Comparison of ENCODE assay signal across 9 cellular contexts in genomic region chr5:90558344-90559192, GRCh38. TPM values are rescaled to one million over a fixed set of nuclear protein-coding genes. Genes with fewer than 3 reads are reported as not detected.
DNase-seq lines count a peak whose midpoint lies in the region; ATAC-seq, FAIRE-seq and TF ChIP-seq lines count a peak whose summit lies in the region.
"Had no signal": no experiment of that assay in that cellular context is flagged by ENCODE, and none has a peak within 500 bp of the region (broad histone marks: within the 10 kb centered on the region; RNA-seq: fewer than 3 reads in every experiment).

TSS of gene ADGRV1 (plus strand) at chr5:90558797. CDS start at chr5:90558896, 99 bp downstream.

- peaks cover 68% of the 10 kb centered on the region for H3K27me3 Mint-ChIP-seq in activated CD4-positive, alpha-beta T cell treated with anti-CD3 and anti-CD28 coated beads, Interleukin-2, amount 10 ng/mL, durations not matched to agents 7 days and 5 days
- peaks cover 36% of the 10 kb centered on the region for H3K27me3 Mint-ChIP-seq in IgD-negative memory B cell

- H3K27ac ChIP-seq in endothelial cell of umbilical vein (ENCODE audit: insufficient read depth, low read depth, low read length) (no peak within 1 kb of the TSS), mesendoderm (ENCODE audit: low read depth, low read length) (peak within 1 kb of the TSS; percentile 13), tibial nerve (no peak within 1 kb of the TSS)

- H3K4me3 ChIP-seq in endothelial cell of umbilical vein (replicated peaks in 1 of 3; ENCODE audit: insufficient read depth in 1 of 3, low read depth in 1 of 3, low read length in 3 of 3) = peak within 1 kb of the TSS in 2 of 3 experiments; percentile 23 to 37
- H3K4me3 ChIP-seq in mesendoderm (ENCODE audit: low read length) = peak within 1 kb of the TSS; percentile 76
- peak within 1 kb of the TSS; percentile 18 to 50 (median 38) for H3K4me3 ChIP-seq in tibial nerve

- H3K9me3 Mint-ChIP-seq in activated CD4-positive, alpha-beta T cell treated with anti-CD3 and anti-CD28 coated beads, Interleukin-2, amount 10 ng/mL, durations not matched to agents 7 days and 5 days = no peaks in the 10 kb centered on the region
- no peaks in the 10 kb centered on the region for H3K9me3 Mint-ChIP-seq in IgD-negative memory B cell

- no peak for DNase-seq in activated CD4-positive, alpha-beta T cell treated with anti-CD3 and anti-CD28 coated beads, Interleukin-2, amount 10 ng/mL, durations not matched to agents 7 days and 5 days
- no peak for DNase-seq in activated CD4-positive, alpha-beta T cell treated with anti-CD3 and anti-CD28 coated beads for 4 hours
- DNase-seq in SK-N-DZ (ENCODE audit: low spot score) (peak; percentile 98), endothelial cell of umbilical vein (ENCODE audit: low read depth, low spot score) (peak; percentile 12), mesendoderm (peak; percentile 100), tibial nerve (ENCODE audit: low spot score in 2 of 2) (peak in 1 of 2 donors; percentile 8)
- DNase-seq: DND-41 had no signal

- peak within 1 kb of the TSS; percentile 10 for H2BK120ac ChIP-seq in mesendoderm (ENCODE audit: low read depth, low read length)

- FAIRE-seq in endothelial cell of umbilical vein (lab: Jason Lieb, UNC) = no peak

- H3K4me1 Mint-ChIP-seq in activated CD4-positive, alpha-beta T cell treated with anti-CD3 and anti-CD28 coated beads, Interleukin-2, amount 10 ng/mL, durations not matched to agents 7 days and 5 days = peaks cover 8% of the 10 kb centered on the region
- peaks cover 4 to 9% (median 4%) of the 10 kb centered on the region in 3 donors for H3K4me1 Mint-ChIP-seq in IgD-negative memory B cell

- H3K36me3 ChIP-seq in endothelial cell of umbilical vein (ENCODE audit: control insufficient read depth in 2 of 2, extremely low read depth in 1 of 2, insufficient read depth in 2 of 2, low read length in 2 of 2) = no peaks in the 10 kb centered on the region
- H3K36me3 ChIP-seq in mesendoderm (ENCODE audit: control insufficient read depth, insufficient read depth, low read length) = no peaks in the 10 kb centered on the region
- no peaks in the 10 kb centered on the region for H3K36me3 ChIP-seq in tibial nerve

- no peaks in the 10 kb centered on the region for H4K20me1 ChIP-seq in endothelial cell of umbilical vein (replicated peaks; ENCODE audit: control insufficient read depth, extremely low read depth, insufficient read depth, low read length)

- H3K9me3 ChIP-seq in endothelial cell of umbilical vein (replicated peaks; ENCODE audit: control insufficient read depth, insufficient read depth, low read length) (no peaks in the 10 kb centered on the region), tibial nerve (no peaks in the 10 kb centered on the region)

- CTCF ChIA-PET in activated CD4-positive, alpha-beta T cell treated with anti-CD3 and anti-CD28 coated beads, Interleukin-2, amount 10 ng/mL, durations not matched to agents 7 days and 5 days (lab: Charles Lee) = no interaction called here
- CTCF ChIA-PET in endothelial cell of umbilical vein (lab: Charles Lee) = no interaction called here

- no peak within 1 kb of the TSS for H3K18ac ChIP-seq in mesendoderm (ENCODE audit: low read length)

- WGBS in mesendoderm (ENCODE audit: extremely low coverage, insufficient coverage, low lambda C conversion rate) = no CpG with 5 or more reads among the region's 60 CpGs
- WGBS in tibial nerve, 2 donors = 1 to 2% methylated on average over 57 to 60 of the region's 60 CpGs

- no peak within 1 kb of the TSS for H4K8ac ChIP-seq in mesendoderm (ENCODE audit: low read depth, low read length)

- TF ChIP-seq POLR2A in endothelial cell of umbilical vein (IDR thresholded peaks at IDR 0.05; ENCODE audit: low read depth, low read length) (no peak), tibial nerve (IDR thresholded peaks at IDR 0.05) (no peak)

- H2BK15ac ChIP-seq in mesendoderm (replicated peaks; ENCODE audit: low read depth) = peak within 1 kb of the TSS; percentile 27

- H3K79me1 ChIP-seq in mesendoderm (ENCODE audit: low read length) = no peaks in the 10 kb centered on the region

- no peak within 1 kb of the TSS for H2AK5ac ChIP-seq in mesendoderm (ENCODE audit: low read length)

- H3K23ac ChIP-seq in mesendoderm (ENCODE audit: low read length) = no peak within 1 kb of the TSS

- H3K36me3 Mint-ChIP-seq in activated CD4-positive, alpha-beta T cell treated with anti-CD3 and anti-CD28 coated beads, Interleukin-2, amount 10 ng/mL, durations not matched to agents 7 days and 5 days (ENCODE audit: low read depth) = no peaks in the 10 kb centered on the region
- H3K36me3 Mint-ChIP-seq in IgD-negative memory B cell = peaks cover 2% of the 10 kb centered on the region

- H3K4me2 ChIP-seq in endothelial cell of umbilical vein (ENCODE audit: insufficient read depth, low read length) (peak within 1 kb of the TSS; percentile 68), mesendoderm (ENCODE audit: low read length) (peak within 1 kb of the TSS; percentile 65)

- no peak for TF ChIP-seq CTCF in endothelial cell of umbilical vein (IDR thresholded peaks at IDR 0.05; ENCODE audit: extremely low read depth in 1 of 2, insufficient read depth in 1 of 2, low read depth in 1 of 2, low read length in 2 of 2)
- TF ChIP-seq CTCF in tibial nerve (IDR thresholded peaks at IDR 0.05) = no peak

- TF ChIP-seq EP300 in tibial nerve (IDR thresholded peaks at IDR 0.05) = no peak

- no peak within 1 kb of the TSS for H3K4ac ChIP-seq in mesendoderm (ENCODE audit: low read depth, low read length)

- no TSS peak for BruUV-seq in endothelial cell of umbilical vein (replicated peaks; lab: Mats Ljungman, UMichigan)

- POLR2A ChIA-PET in activated CD4-positive, alpha-beta T cell treated with anti-CD3 and anti-CD28 coated beads, Interleukin-2, amount 10 ng/mL, durations not matched to agents 7 days and 5 days (lab: Charles Lee) = no interaction called here
- POLR2A ChIA-PET in endothelial cell of umbilical vein (lab: Charles Lee) = no interaction called here

- H3K56ac ChIP-seq in mesendoderm (ENCODE audit: low read length) = peak within 1 kb of the TSS; percentile 89

- no peak within 1 kb of the TSS for H3K27ac Mint-ChIP-seq in activated CD4-positive, alpha-beta T cell treated with anti-CD3 and anti-CD28 coated beads, Interleukin-2, amount 10 ng/mL, durations not matched to agents 7 days and 5 days
- no peak within 1 kb of the TSS for H3K27ac Mint-ChIP-seq in IgD-negative memory B cell

- no peak for ATAC-seq in GM21529 (IDR thresholded peaks at IDR 0.05; ENCODE audit: unreplicated experiment)

- peak within 1 kb of the TSS; percentile 23 for H2AFZ ChIP-seq in endothelial cell of umbilical vein (ENCODE audit: low read depth, low read length)

- peaks cover 46 to 86% of the 10 kb centered on the region in 2 experiments for H3K27me3 ChIP-seq in endothelial cell of umbilical vein (ENCODE audit: control insufficient read depth in 2 of 2, insufficient read depth in 2 of 2, low read length in 2 of 2)
- H3K27me3 ChIP-seq in mesendoderm (ENCODE audit: insufficient read depth, low read length, poor library complexity) = no peaks in the 10 kb centered on the region
- peaks cover 0 to 44% of the 10 kb centered on the region in 2 donors for H3K27me3 ChIP-seq in tibial nerve

- H3K9ac ChIP-seq in endothelial cell of umbilical vein (replicated peaks; ENCODE audit: extremely low read depth, insufficient read depth, low read length) (no peak within 1 kb of the TSS), mesendoderm (ENCODE audit: low read length) (peak within 1 kb of the TSS; percentile 78)

- no peak within 1 kb of the TSS for H2BK5ac ChIP-seq in mesendoderm (ENCODE audit: low read length)

- no peak within 1 kb of the TSS for H4K5ac ChIP-seq in mesendoderm (ENCODE audit: low read length)

- H3K4me3 Mint-ChIP-seq in activated CD4-positive, alpha-beta T cell treated with anti-CD3 and anti-CD28 coated beads, Interleukin-2, amount 10 ng/mL, durations not matched to agents 7 days and 5 days = peak within 1 kb of the TSS; percentile 58
- H3K4me3 Mint-ChIP-seq in IgD-negative memory B cell = peak within 1 kb of the TSS in 3 of 4 donors; percentile 54 to 81 (median 78)

- H3K4me1 ChIP-seq in endothelial cell of umbilical vein (ENCODE audit: control insufficient read depth, extremely low read depth, insufficient read depth, low read length) (no peaks in the 10 kb centered on the region), mesendoderm (ENCODE audit: control insufficient read depth, low read depth, low read length) (no peaks in the 10 kb centered on the region), tibial nerve (peaks cover 0 to 16% (median 3%) of the 10 kb centered on the region in 4 donors)

- dilution Hi-C loops in endothelial cell of umbilical vein (cut with MboI; ENCODE audit: extremely low pct_ligation_motif_present, low sequenced_read_pairs) = no loop called here

- intact Hi-C loops in endothelial cell of umbilical vein (cut with micrococcal nuclease) = no loop called here

- no peaks in the 10 kb centered on the region for H3K9me1 ChIP-seq in endothelial cell of umbilical vein (replicated peaks; ENCODE audit: control insufficient read depth, extremely low read depth, insufficient read depth, low read length)

- no peaks in the 10 kb centered on the region for H3K79me2 ChIP-seq in endothelial cell of umbilical vein (ENCODE audit: control insufficient read depth, insufficient read depth, low read length)
- no peaks in the 10 kb centered on the region for H3K79me2 ChIP-seq in mesendoderm (ENCODE audit: control insufficient read depth, insufficient read depth, low read length)

TF ChIP-seq in endothelial cell of umbilical vein, 7 proteins besides CTCF, POLR2A, EP300 and RAD21:
- TF ChIP-seq EZH2 (IDR thresholded peaks at IDR 0.05; ENCODE audit: borderline replicate concordance, low read depth, low read length, severe bottlenecking) = peak; percentile 78
- TF ChIP-seq GATA2 (IDR thresholded peaks at IDR 0.05; ENCODE audit: insufficient read depth, insufficient read length, low read depth, low read length) = no peak

RNA-seq across cellular contexts. Expression of gene ADGRV1, which starts in this region (rescaled TPM):
- not detected for total RNA-seq in activated CD4-positive, alpha-beta T cell treated with anti-CD3 and anti-CD28 coated beads, Interleukin-2, amount 10 ng/mL, durations not matched to agents 7 days and 5 days
- polyA plus RNA-seq in IgD-negative memory B cell = not detected
- polyA plus RNA-seq in SK-N-DZ (2014; cell fraction: cytosol; rRNA removed) = 11.3 and 12.8 TPM in 2 replicates
- polyA plus RNA-seq in SK-N-DZ (2014; cell fraction: nucleus; rRNA removed) = 16.4 and 19.0 TPM in 2 replicates
- 0.11 and 0.12 TPM in 2 replicates for total RNA-seq in endothelial cell of umbilical vein
- polyA plus RNA-seq in endothelial cell of umbilical vein = 0.05 and 0.55 TPM in 2 replicates
- 0.07 TPM in 1 of 2 replicates, not detected in the other for polyA plus RNA-seq in endothelial cell of umbilical vein (2011; cell fraction: cytosol; rRNA removed)
- 0.06 and 0.14 TPM in 2 replicates for polyA plus RNA-seq in endothelial cell of umbilical vein (2011; cell fraction: nucleus; rRNA removed)
- 0.23 TPM in 1 of 2 replicates, not detected in the other for polyA plus RNA-seq in endothelial cell of umbilical vein (2012)
- 1.4 TPM in 2 replicates for polyA minus RNA-seq in endothelial cell of umbilical vein
- not detected for polyA minus RNA-seq in endothelial cell of umbilical vein (2011; cell fraction: cytosol; rRNA and poly(A)+ RNA removed)
- polyA minus RNA-seq in endothelial cell of umbilical vein (2011; cell fraction: nucleus; rRNA and poly(A)+ RNA removed) = 0.91 and 1.3 TPM in 2 replicates
- polyA plus RNA-seq in mesendoderm (2013, experiment 1 of 2) = 10.4 TPM
- polyA plus RNA-seq in mesendoderm (2013, experiment 2 of 2) = 9.9 TPM
- total RNA-seq in tibial nerve = 1 to 10 TPM in 2 of 4 donors, under 1 TPM in 2; 0.39 to 1.9 (median 1.00) TPM

Comparison
In these comparisons a context has a peak if more than half of its experiments do, and no peak if none do; other contexts are left out.
1. DNase-seq: peak in SK-N-DZ (single experiment), endothelial cell of umbilical vein (single experiment) and mesendoderm (single experiment); none in activated CD4-positive, alpha-beta T cell treated with anti-CD3 and anti-CD28 coated beads, Interleukin-2, amount 10 ng/mL, durations not matched to agents 7 days and 5 days (single experiment) and activated CD4-positive, alpha-beta T cell treated with anti-CD3 and anti-CD28 coated beads for 4 hours (0 of 2).
2. Peak in every context shown above with its lines, with median percentiles within 50 percentile points of each other: H3K4me3 ChIP-seq.